In the genomic region with DNA sequence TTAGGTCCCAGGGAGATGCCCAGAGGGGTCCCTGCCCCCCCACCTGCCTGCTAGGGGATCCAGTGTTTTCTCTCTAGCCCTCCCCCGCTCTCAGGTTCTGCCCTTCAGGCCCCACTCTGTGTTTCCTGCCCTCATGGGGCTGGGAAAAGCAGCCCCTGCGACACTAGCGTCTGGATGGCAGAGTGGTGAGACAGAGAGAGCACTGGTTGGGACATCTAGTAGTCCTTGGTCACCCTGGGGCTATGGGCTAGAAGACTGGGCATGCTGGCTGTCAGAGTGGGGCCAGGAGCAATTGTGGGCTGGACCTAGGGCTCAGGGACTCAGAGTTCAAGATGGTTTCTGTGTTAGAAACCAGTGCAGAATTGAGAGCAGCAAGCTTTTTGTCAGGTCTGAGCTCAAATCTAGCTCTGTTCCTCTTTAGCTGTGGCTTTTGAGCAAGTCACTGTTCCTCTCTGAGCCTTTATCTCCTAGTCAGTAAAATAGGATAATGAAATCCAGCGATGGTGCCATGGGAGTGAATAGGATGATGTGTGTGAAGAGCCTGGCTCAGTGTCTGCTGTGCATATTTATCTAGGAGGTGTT, we compare ENCODE assay signal across 17 cellular contexts. TPM values are rescaled to one million over a fixed set of nuclear protein-coding genes. Genes with fewer than 3 reads are reported as not detected.
DNase-seq lines count a peak whose midpoint lies in the region; ATAC-seq and TF ChIP-seq lines count a peak whose summit lies in the region.
"Had no signal": no experiment of that assay in that cellular context is flagged by ENCODE, and none has a peak within 500 bp of the region (broad histone marks: within the 10 kb centered on the region; RNA-seq: fewer than 3 reads in every experiment).

No MANE protein-coding gene starts in this region.

- H3F3A ChIP-seq in neural progenitor cell (ENCODE audit: low read depth) (peaks cover 23% of the 10 kb centered on the region), smooth muscle cell (ENCODE audit: low read depth) (no peaks in the 10 kb centered on the region)

- WGBS in smooth muscle cell (ENCODE audit: low lambda C conversion rate): 70% methylated on average over 4 of the region's 4 CpGs

- peaks cover 20% of the 10 kb centered on the region for H3K4me1 Mint-ChIP-seq in activated naive CD8-positive, alpha-beta T cell treated with anti-CD3 and anti-CD28 coated beads, Interleukin-2, amount 10 ng/mL, durations not matched to agents 7 days and 5 days
- H3K4me1 Mint-ChIP-seq in activated naive CD8-positive, alpha-beta T cell treated with anti-CD3 and anti-CD28 coated beads, Interleukin-2, amount 50 U/mL, for 24 hours: peaks cover 27% of the 10 kb centered on the region
- peaks cover 75% of the 10 kb centered on the region for H3K4me1 Mint-ChIP-seq in neural progenitor cell
- H3K4me1 Mint-ChIP-seq in activated T-helper 1 cell treated with anti-CD3 and anti-CD28 coated beads, Interleukin-12 subunit alpha, Interleukin-12 subunit beta, Interleukin-2, Interleukin-4 antibody, amounts not matched to agents 30 ng/mL and 10 ng/mL and 1 ng/mL, durations not matched to agents 14 hours and 24 hours and 36 hours (ENCODE audit: low read depth): peaks cover 7% of the 10 kb centered on the region

- ATAC-seq in activated naive CD8-positive, alpha-beta T cell treated with anti-CD3 and anti-CD28 coated beads, Interleukin-2, amount 10 ng/mL, durations not matched to agents 7 days and 5 days (ENCODE audit: low read depth): no peak
- ATAC-seq in activated naive CD8-positive, alpha-beta T cell treated with anti-CD3 and anti-CD28 coated beads, Interleukin-2, amount 50 U/mL, for 24 hours: no peak
- peak; percentile 2 for ATAC-seq in left ventricle myocardium superior
- ATAC-seq: A549, mucosa of descending colon had no signal

- no peak for TF ChIP-seq CTCF in neural progenitor cell (IDR thresholded peaks at IDR 0.05)
- no peak for TF ChIP-seq CTCF in uterus (IDR thresholded peaks at IDR 0.05)
- TF ChIP-seq CTCF in smooth muscle cell (IDR thresholded peaks at IDR 0.05; ENCODE audit: borderline replicate concordance, insufficient read depth, poor library complexity, severe bottlenecking): no peak

- H2AFZ ChIP-seq in neural progenitor cell (replicated peaks) (no peak overlapping the region), smooth muscle cell (ENCODE audit: low read depth) (no peak overlapping the region)

- no peak overlapping the region for H3K27ac ChIP-seq in neural progenitor cell
- H3K27ac ChIP-seq in uterus: peak overlapping the region; percentile 55 to 57
- no peak overlapping the region for H3K27ac ChIP-seq in smooth muscle cell (ENCODE audit: low read depth)
- H3K27ac ChIP-seq: HL-60 had no signal

- no peaks in the 10 kb centered on the region for H3K27me3 ChIP-seq in neural progenitor cell
- H3K27me3 ChIP-seq in uterus: no peaks in the 10 kb centered on the region
- H3K27me3 ChIP-seq in smooth muscle cell (ENCODE audit: low read depth): no peaks in the 10 kb centered on the region

- no peak overlapping the region for H3K4me3 ChIP-seq in neural progenitor cell
- H3K4me3 ChIP-seq in uterus: peak overlapping the region; percentile 14 to 17
- H3K4me3 ChIP-seq in smooth muscle cell: no peak overlapping the region
- H3K4me3 ChIP-seq: A549, mucosa of descending colon had no signal

- no peaks in the 10 kb centered on the region for H3K36me3 ChIP-seq in neural progenitor cell
- no peaks in the 10 kb centered on the region for H3K36me3 ChIP-seq in uterus
- no peaks in the 10 kb centered on the region for H3K36me3 ChIP-seq in smooth muscle cell (ENCODE audit: low read depth)

- H3K27ac Mint-ChIP-seq in activated naive CD8-positive, alpha-beta T cell treated with anti-CD3 and anti-CD28 coated beads, Interleukin-2, amount 10 ng/mL, durations not matched to agents 7 days and 5 days: peak overlapping the region; percentile 68
- H3K27ac Mint-ChIP-seq in activated naive CD8-positive, alpha-beta T cell treated with anti-CD3 and anti-CD28 coated beads, Interleukin-2, amount 50 U/mL, for 24 hours: no peak overlapping the region
- peak overlapping the region; percentile 100 for H3K27ac Mint-ChIP-seq in neural progenitor cell
- H3K27ac Mint-ChIP-seq in activated T-helper 1 cell treated with anti-CD3 and anti-CD28 coated beads, Interleukin-12 subunit alpha, Interleukin-12 subunit beta, Interleukin-2, Interleukin-4 antibody, amounts not matched to agents 30 ng/mL and 10 ng/mL and 1 ng/mL, durations not matched to agents 14 hours and 24 hours and 36 hours: no peak overlapping the region
- H3K27ac Mint-ChIP-seq: activated naive CD4-positive, alpha-beta T cell treated with anti-CD3 and anti-CD28 coated beads, Interleukin-2, amount 50 U/mL, for 24 hours had no signal

- H3K4me2 ChIP-seq in neural progenitor cell (no peak overlapping the region), smooth muscle cell (no peak overlapping the region)
- H3K4me2 ChIP-seq: A549 had no signal

- H3K9me3 ChIP-seq in neural progenitor cell (ENCODE audit: low read depth) (no peaks in the 10 kb centered on the region), uterus (no peaks in the 10 kb centered on the region), smooth muscle cell (replicated peaks; ENCODE audit: low read depth) (no peaks in the 10 kb centered on the region)
- H3K9me3 ChIP-seq: A549, mucosa of descending colon had no signal

- POLR2A ChIA-PET in activated naive CD8-positive, alpha-beta T cell treated with anti-CD3 and anti-CD28 coated beads, Interleukin-2, amount 10 ng/mL, durations not matched to agents 7 days and 5 days (lab: Charles Lee): no interaction called here

- DNase-seq in activated naive CD8-positive, alpha-beta T cell treated with anti-CD3 and anti-CD28 coated beads, Interleukin-2, amount 10 ng/mL, durations not matched to agents 7 days and 5 days: no peak
- DNase-seq in activated naive CD8-positive, alpha-beta T cell treated with anti-CD3 and anti-CD28 coated beads, Interleukin-2, amount 50 U/mL, for 24 hours: no peak
- DNase-seq in left ventricle myocardium superior (no peak), neural progenitor cell (ENCODE audit: low spot score) (no peak), uterus (no peak), smooth muscle cell (lab: John Stamatoyannopoulos, UW; ENCODE audit: unreplicated experiment) (no peak), NCI-H1105 (lab: John Stamatoyannopoulos, UW) (no peak)
- DNase-seq in activated T-helper 1 cell treated with anti-CD3 and anti-CD28 coated beads, Interleukin-12 subunit alpha, Interleukin-12 subunit beta, Interleukin-2, Interleukin-4 antibody, amounts not matched to agents 30 ng/mL and 10 ng/mL and 1 ng/mL, durations not matched to agents 14 hours and 24 hours and 36 hours (ENCODE audit: low spot score): no peak
- DNase-seq: GDM1; mucosa of descending colon; NCI-H2029; SHP77 treated with DMSO at 0.1 percent for 48 hours; stimulated activated CD4-positive, alpha-beta T cell treated with anti-CD3 and anti-CD28 coated beads, Interleukin-4, amount 100 ng/mL, for 24 hours; stimulated activated naive CD4-positive, alpha-beta T cell treated with Interleukin-2 at 50 U/mL for 16 hours had no signal

- H3K4me1 ChIP-seq in neural progenitor cell (peaks cover 41% of the 10 kb centered on the region), uterus (no peaks in the 10 kb centered on the region), smooth muscle cell (ENCODE audit: low read depth) (peaks cover 11% of the 10 kb centered on the region)

- H3K27me3 Mint-ChIP-seq in activated naive CD8-positive, alpha-beta T cell treated with anti-CD3 and anti-CD28 coated beads, Interleukin-2, amount 10 ng/mL, durations not matched to agents 7 days and 5 days: no peaks in the 10 kb centered on the region
- H3K27me3 Mint-ChIP-seq in activated naive CD8-positive, alpha-beta T cell treated with anti-CD3 and anti-CD28 coated beads, Interleukin-2, amount 50 U/mL, for 24 hours: no peaks in the 10 kb centered on the region
- H3K27me3 Mint-ChIP-seq in neural progenitor cell (ENCODE audit: insufficient read depth, low read depth): peaks cover 9% of the 10 kb centered on the region
- no peaks in the 10 kb centered on the region for H3K27me3 Mint-ChIP-seq in activated T-helper 1 cell treated with anti-CD3 and anti-CD28 coated beads, Interleukin-12 subunit alpha, Interleukin-12 subunit beta, Interleukin-2, Interleukin-4 antibody, amounts not matched to agents 30 ng/mL and 10 ng/mL and 1 ng/mL, durations not matched to agents 14 hours and 24 hours and 36 hours (ENCODE audit: insufficient read depth)
- H3K27me3 Mint-ChIP-seq: activated naive CD4-positive, alpha-beta T cell treated with anti-CD3 and anti-CD28 coated beads, Interleukin-2, amount 50 U/mL, for 24 hours had no signal

- H3K9me3 Mint-ChIP-seq in activated naive CD8-positive, alpha-beta T cell treated with anti-CD3 and anti-CD28 coated beads, Interleukin-2, amount 10 ng/mL, durations not matched to agents 7 days and 5 days: no peaks in the 10 kb centered on the region
- H3K9me3 Mint-ChIP-seq in activated naive CD8-positive, alpha-beta T cell treated with anti-CD3 and anti-CD28 coated beads, Interleukin-2, amount 50 U/mL, for 24 hours: no peaks in the 10 kb centered on the region
- H3K9me3 Mint-ChIP-seq in neural progenitor cell: no peaks in the 10 kb centered on the region
- no peaks in the 10 kb centered on the region for H3K9me3 Mint-ChIP-seq in activated T-helper 1 cell treated with anti-CD3 and anti-CD28 coated beads, Interleukin-12 subunit alpha, Interleukin-12 subunit beta, Interleukin-2, Interleukin-4 antibody, amounts not matched to agents 30 ng/mL and 10 ng/mL and 1 ng/mL, durations not matched to agents 14 hours and 24 hours and 36 hours
- H3K9me3 Mint-ChIP-seq: activated naive CD4-positive, alpha-beta T cell treated with anti-CD3 and anti-CD28 coated beads, Interleukin-2, amount 50 U/mL, for 24 hours had no signal

- H3K36me3 Mint-ChIP-seq in activated naive CD8-positive, alpha-beta T cell treated with anti-CD3 and anti-CD28 coated beads, Interleukin-2, amount 10 ng/mL, durations not matched to agents 7 days and 5 days: no peaks in the 10 kb centered on the region
- H3K36me3 Mint-ChIP-seq in activated naive CD8-positive, alpha-beta T cell treated with anti-CD3 and anti-CD28 coated beads, Interleukin-2, amount 50 U/mL, for 24 hours (ENCODE audit: low read depth): no peaks in the 10 kb centered on the region
- peaks cover 4% of the 10 kb centered on the region for H3K36me3 Mint-ChIP-seq in neural progenitor cell
- H3K36me3 Mint-ChIP-seq in activated T-helper 1 cell treated with anti-CD3 and anti-CD28 coated beads, Interleukin-12 subunit alpha, Interleukin-12 subunit beta, Interleukin-2, Interleukin-4 antibody, amounts not matched to agents 30 ng/mL and 10 ng/mL and 1 ng/mL, durations not matched to agents 14 hours and 24 hours and 36 hours (ENCODE audit: low read depth): no peaks in the 10 kb centered on the region
- H3K36me3 Mint-ChIP-seq: activated naive CD4-positive, alpha-beta T cell treated with anti-CD3 and anti-CD28 coated beads, Interleukin-2, amount 50 U/mL, for 24 hours had no signal

- no peak overlapping the region for H3K4me3 Mint-ChIP-seq in activated naive CD8-positive, alpha-beta T cell treated with anti-CD3 and anti-CD28 coated beads, Interleukin-2, amount 10 ng/mL, durations not matched to agents 7 days and 5 days
- H3K4me3 Mint-ChIP-seq in activated naive CD8-positive, alpha-beta T cell treated with anti-CD3 and anti-CD28 coated beads, Interleukin-2, amount 50 U/mL, for 24 hours: no peak overlapping the region
- H3K4me3 Mint-ChIP-seq in neural progenitor cell: peak overlapping the region; percentile 74
- no peak overlapping the region for H3K4me3 Mint-ChIP-seq in activated T-helper 1 cell treated with anti-CD3 and anti-CD28 coated beads, Interleukin-12 subunit alpha, Interleukin-12 subunit beta, Interleukin-2, Interleukin-4 antibody, amounts not matched to agents 30 ng/mL and 10 ng/mL and 1 ng/mL, durations not matched to agents 14 hours and 24 hours and 36 hours
- H3K4me3 Mint-ChIP-seq: activated naive CD4-positive, alpha-beta T cell treated with anti-CD3 and anti-CD28 coated beads, Interleukin-2, amount 50 U/mL, for 24 hours had no signal

- no peak for TF ChIP-seq POLR2A in uterus (IDR thresholded peaks at IDR 0.05)

- H4K20me1 ChIP-seq in neural progenitor cell (ENCODE audit: low read depth) (peaks cover 34% of the 10 kb centered on the region), smooth muscle cell (ENCODE audit: low read depth) (no peaks in the 10 kb centered on the region)

- H3K79me2 ChIP-seq in neural progenitor cell (ENCODE audit: low read depth): no peaks in the 10 kb centered on the region
- no peaks in the 10 kb centered on the region for H3K79me2 ChIP-seq in smooth muscle cell (ENCODE audit: low read depth)

- intact Hi-C loops in left ventricle myocardium superior (cut with micrococcal nuclease) (no loop called here), uterus (cut with DNase I; ENCODE audit: low total_unique reads) (no loop called here)
- intact Hi-C loops in activated T-helper 1 cell treated with anti-CD3 and anti-CD28 coated beads, Interleukin-12 subunit alpha, Interleukin-12 subunit beta, Interleukin-2, Interleukin-4 antibody, amounts not matched to agents 30 ng/mL and 10 ng/mL and 1 ng/mL, durations not matched to agents 14 hours and 24 hours and 36 hours (cut with micrococcal nuclease): no loop called here

- H3K9ac ChIP-seq in neural progenitor cell (no peak overlapping the region), smooth muscle cell (ENCODE audit: low read depth) (no peak overlapping the region)

RNA-seq across cellular contexts. Expression of gene RGS3, which starts 39.0 kb away (rescaled TPM):
- total RNA-seq in activated naive CD8-positive, alpha-beta T cell treated with anti-CD3 and anti-CD28 coated beads, Interleukin-2, amount 10 ng/mL, durations not matched to agents 7 days and 5 days: 10 to 100 TPM; 63.2 to 65.5 TPM
- total RNA-seq in left ventricle myocardium superior (115 TPM), neural progenitor cell (ENCODE audit: low replicate concordance) (30.3 and 39.9 TPM in 2 replicates), uterus (10 to 100 TPM; 16.2 to 75.6 (median 54.9) TPM), smooth muscle cell (43.8 and 58.4 TPM in 2 replicates)
- 94.5 and 108 TPM in 2 replicates for polyA plus RNA-seq in smooth muscle cell
- 122 and 128 TPM in 2 replicates for total RNA-seq in activated T-helper 1 cell treated with anti-CD3 and anti-CD28 coated beads, Interleukin-12 subunit alpha, Interleukin-12 subunit beta, Interleukin-2, Interleukin-4 antibody, amounts not matched to agents 30 ng/mL and 10 ng/mL and 1 ng/mL, durations not matched to agents 14 hours and 24 hours and 36 hours

Comparison
In these comparisons a context has a peak if more than half of its experiments do, and no peak if none do; other contexts are left out.
1. H3K27ac Mint-ChIP-seq: peak in activated naive CD8-positive, alpha-beta T cell treated with anti-CD3 and anti-CD28 coated beads, Interleukin-2, amount 10 ng/mL, durations not matched to agents 7 days and 5 days (single experiment) and neural progenitor cell (single experiment); none in activated naive CD8-positive, alpha-beta T cell treated with anti-CD3 and anti-CD28 coated beads, Interleukin-2, amount 50 U/mL, for 24 hours (single experiment) and activated T-helper 1 cell treated with anti-CD3 and anti-CD28 coated beads, Interleukin-12 subunit alpha, Interleukin-12 subunit beta, Interleukin-2, Interleukin-4 antibody, amounts not matched to agents 30 ng/mL and 10 ng/mL and 1 ng/mL, durations not matched to agents 14 hours and 24 hours and 36 hours (single experiment).
2. H3K27ac ChIP-seq: peak in uterus (2 of 2); none in neural progenitor cell (single experiment) and smooth muscle cell (single experiment).
3. H3K4me3 ChIP-seq: peak in uterus (2 of 2); none in neural progenitor cell (single experiment) and smooth muscle cell (single experiment).